In genomic region chr7:83648464-83649241, GRCh38 we compare ENCODE assay signal across 8 cellular contexts. TPM values are rescaled to one million over a fixed set of nuclear protein-coding genes. Genes with fewer than 3 reads are reported as not detected.
DNase-seq lines count a peak whose midpoint lies in the region; ATAC-seq and TF ChIP-seq lines count a peak whose summit lies in the region.
"Had no signal": no experiment of that assay in that cellular context is flagged by ENCODE, and none has a peak within 500 bp of the region (broad histone marks: within the 10 kb centered on the region; RNA-seq: fewer than 3 reads in every experiment).

TSS of gene SEMA3E (minus strand) at chr7:83649139.

- peak within 1 kb of the TSS; percentile 78 to 90 (median 86) for H3K4me3 Mint-ChIP-seq in brain
- no peak within 1 kb of the TSS for H3K4me3 Mint-ChIP-seq in CD8-positive, alpha-beta T cell

- peak; percentile 5 for DNase-seq in HS-5 (ENCODE audit: low read depth)
- peak; percentile 65 for DNase-seq in left kidney (ENCODE audit: low read depth, low spot score)
- DNase-seq in transverse colon = no peak
- DNase-seq in NCI-H2196 (lab: John Stamatoyannopoulos, UW; ENCODE audit: unreplicated experiment) = no peak
- DNase-seq in CD8-positive, alpha-beta T cell = no peak

- WGBS in transverse colon (ENCODE audit: low coverage in 1 of 2), 2 donors = 2 to 4% methylated on average over 13 to 25 of the region's 25 CpGs

- no peak for TF ChIP-seq CTCF in brain (conservative IDR thresholded peaks at IDR 0.05)
- TF ChIP-seq CTCF in transverse colon (IDR thresholded peaks at IDR 0.05) = no peak
- TF ChIP-seq CTCF in CD8-positive, alpha-beta T cell (IDR thresholded peaks at IDR 0.05) = no peak

- H3K4me1 Mint-ChIP-seq in brain = peaks cover 21% of the 10 kb centered on the region
- no peaks in the 10 kb centered on the region for H3K4me1 Mint-ChIP-seq in CD8-positive, alpha-beta T cell (ENCODE audit: low read depth)

- ATAC-seq in HG02798 (IDR thresholded peaks at IDR 0.05; ENCODE audit: poor library complexity, unreplicated experiment) = no peak
- ATAC-seq in CD8-positive, alpha-beta T cell = no peak

- H3K36me3 ChIP-seq in transverse colon = no peaks in the 10 kb centered on the region
- no peaks in the 10 kb centered on the region for H3K36me3 ChIP-seq in CD8-positive, alpha-beta T cell (ENCODE audit: insufficient read depth, low read length)

- in situ Hi-C loops in transverse colon (cut with MboI; ENCODE audit: low pct_ligation_motif_present in 1 of 4, low pct_unique_long_range_greater_than_20kb in 1 of 4, low sequenced_read_pairs in 3 of 4) = no loop called here

- H3K27ac ChIP-seq in transverse colon = peak within 1 kb of the TSS in 3 of 4 donors; percentile 0 to 10 (median 2)
- H3K27ac ChIP-seq in CD8-positive, alpha-beta T cell (ENCODE audit: low read depth, low read length) = no peak within 1 kb of the TSS

- intact Hi-C loops in transverse colon (cut with DNase I; ENCODE audit: low total_unique reads) = no loop called here
- intact Hi-C loops in CD8-positive, alpha-beta T cell (cut with DNase I, micrococcal nuclease) = no loop called here

- peak within 1 kb of the TSS in 3 of 5 experiments; percentile 16 to 65 (median 17) for H3K27ac Mint-ChIP-seq in brain
- no peak within 1 kb of the TSS for H3K27ac Mint-ChIP-seq in CD8-positive, alpha-beta T cell

- H3K27me3 Mint-ChIP-seq in brain = peaks cover 3% of the 10 kb centered on the region
- H3K27me3 Mint-ChIP-seq in CD8-positive, alpha-beta T cell (ENCODE audit: low read depth) = peaks cover 6% of the 10 kb centered on the region

- H3K4me1 ChIP-seq in transverse colon = no peaks in the 10 kb centered on the region
- H3K4me1 ChIP-seq in CD8-positive, alpha-beta T cell (ENCODE audit: insufficient read depth, low read length) = no peaks in the 10 kb centered on the region

- no peak for TF ChIP-seq POLR2A in transverse colon (IDR thresholded peaks at IDR 0.05)

- H3K36me3 Mint-ChIP-seq in brain = no peaks in the 10 kb centered on the region
- no peaks in the 10 kb centered on the region for H3K36me3 Mint-ChIP-seq in CD8-positive, alpha-beta T cell

- no peaks in the 10 kb centered on the region for H3K9me3 ChIP-seq in transverse colon
- no peaks in the 10 kb centered on the region for H3K9me3 ChIP-seq in CD8-positive, alpha-beta T cell (ENCODE audit: low read length)

- no peak for TF ChIP-seq EP300 in transverse colon (IDR thresholded peaks at IDR 0.05; ENCODE audit: low read depth)

- POLR2A ChIA-PET in CD8-positive, alpha-beta T cell (lab: Charles Lee) = no interaction called here

- no peaks in the 10 kb centered on the region for H3K9me3 Mint-ChIP-seq in brain
- H3K9me3 Mint-ChIP-seq in CD8-positive, alpha-beta T cell = peaks cover 4% of the 10 kb centered on the region

- H3K27me3 ChIP-seq in transverse colon = no peaks in the 10 kb centered on the region
- no peaks in the 10 kb centered on the region for H3K27me3 ChIP-seq in CD8-positive, alpha-beta T cell (ENCODE audit: insufficient read depth, low read length)

- peak within 1 kb of the TSS in 3 of 4 donors; percentile 14 to 38 (median 18) for H3K4me3 ChIP-seq in transverse colon
- no peak within 1 kb of the TSS for H3K4me3 ChIP-seq in CD8-positive, alpha-beta T cell (ENCODE audit: low read depth, low read length)

- CTCF ChIA-PET in CD8-positive, alpha-beta T cell (lab: Charles Lee) = no interaction called here

RNA-seq across cellular contexts. Expression of gene SEMA3E, which starts in this region (rescaled TPM):
- 0.31 TPM for polyA plus RNA-seq in brain (ENCODE audit: insufficient read depth, low read depth, low replicate concordance)
- total RNA-seq in transverse colon = 1 to 10 TPM in 2 of 4 donors, under 1 TPM in 1, not detected in 1; 0.95 to 3.8 (median 1.4) TPM
- not detected for total RNA-seq in CD8-positive, alpha-beta T cell
- total RNA-seq: T-helper 2 cell treated with Interferon-gamma antibody and Interleukin-4, amounts not matched to agents 100 ng/mL and 5 ng/mL, for 36 hours had no signal

Comparison
In these comparisons a context has a peak if more than half of its experiments do, and no peak if none do; other contexts are left out.
1. DNase-seq: peak in HS-5 (single experiment) and left kidney (single experiment); none in transverse colon (single experiment), NCI-H2196 (single experiment) and CD8-positive, alpha-beta T cell (0 of 7).